In genomic region chr5:140182803-140183367, GRCh38 we compare ENCODE assay signal across 8 cellular contexts. TPM values are rescaled to one million over a fixed set of nuclear protein-coding genes. Genes with fewer than 3 reads are reported as not detected.
DNase-seq lines count a peak whose midpoint lies in the region; ATAC-seq, FAIRE-seq and TF ChIP-seq lines count a peak whose summit lies in the region.

No MANE protein-coding gene starts in this region.

- H3K4me1 ChIP-seq in ACC112 (ENCODE audit: control insufficient read depth, insufficient read depth, low read length, unreplicated experiment) = peaks cover 34% of the 10 kb centered on the region
- H3K4me1 ChIP-seq in endodermal cell (ENCODE audit: control insufficient read depth, insufficient read depth, low read length) = no peaks in the 10 kb centered on the region
- H3K4me1 ChIP-seq in mucosa of rectum (ENCODE audit: control insufficient read depth in 2 of 2, insufficient read depth in 2 of 2, low read length in 2 of 2) = peaks cover 32 to 42% of the 10 kb centered on the region in 2 donors

- H3K27ac Mint-ChIP-seq in endodermal cell = peak overlapping the region; percentile 76
- no peak overlapping the region for H3K27ac Mint-ChIP-seq in stimulated activated memory B cell treated with anti-CD40 and anti-IgM and Interleukin-4, amounts not matched to agents 10 μg/mL and 1 μg/mL and 100 μg/mL, for 72 hours

- H3K36me3 ChIP-seq in ACC112 (ENCODE audit: insufficient read depth, low read length) (no peaks in the 10 kb centered on the region), endodermal cell (ENCODE audit: control insufficient read depth, insufficient read depth, low read length) (no peaks in the 10 kb centered on the region), mucosa of rectum (ENCODE audit: control insufficient read depth in 2 of 2, insufficient read depth in 2 of 2, low read length in 2 of 2) (no peaks in the 10 kb centered on the region)

- H3K4me3 Mint-ChIP-seq in endodermal cell = no peak overlapping the region
- no peak overlapping the region for H3K4me3 Mint-ChIP-seq in stimulated activated memory B cell treated with anti-CD40 and anti-IgM and Interleukin-4, amounts not matched to agents 10 μg/mL and 1 μg/mL and 100 μg/mL, for 72 hours

- peak overlapping the region; percentile 63 for H2AFZ ChIP-seq in ACC112 (ENCODE audit: low read length, unreplicated experiment)

- H3K79me2 ChIP-seq in ACC112 (ENCODE audit: control insufficient read depth, insufficient read depth, low read length, unreplicated experiment) = peaks cover 8% of the 10 kb centered on the region

- H3K27ac ChIP-seq in ACC112 (ENCODE audit: low read depth, low read length) (peak overlapping the region; percentile 56), endodermal cell (ENCODE audit: low read depth, low read length) (no peak overlapping the region), mucosa of rectum (ENCODE audit: low read depth in 2 of 2, low read length in 2 of 2) (peak overlapping the region; percentile 84 to 88)

- peaks cover 5% of the 10 kb centered on the region for H3K27me3 Mint-ChIP-seq in endodermal cell (ENCODE audit: insufficient read depth)
- H3K27me3 Mint-ChIP-seq in stimulated activated memory B cell treated with anti-CD40 and anti-IgM and Interleukin-4, amounts not matched to agents 10 μg/mL and 1 μg/mL and 100 μg/mL, for 72 hours = no peaks in the 10 kb centered on the region

- H3K9me3 ChIP-seq in endodermal cell (ENCODE audit: control insufficient read depth, low read length) (no peaks in the 10 kb centered on the region), mucosa of rectum (ENCODE audit: control insufficient read depth in 2 of 2, low read length in 2 of 2) (no peaks in the 10 kb centered on the region)

- no peak for FAIRE-seq in frontal cortex (lab: Jason Lieb, UNC)

- H3K9ac ChIP-seq in endodermal cell (ENCODE audit: extremely low read depth, low read length, poor library complexity, severe bottlenecking) = no peak overlapping the region
- H3K9ac ChIP-seq in mucosa of rectum (ENCODE audit: low read depth in 1 of 2, low read length in 2 of 2) = peak overlapping the region; percentile 56 to 61

- TF ChIP-seq POLR2A in NB4 (IDR thresholded peaks at IDR 0.05; ENCODE audit: extremely low read depth, insufficient read length) = no peak

- H3K9me3 Mint-ChIP-seq in endodermal cell = no peaks in the 10 kb centered on the region
- H3K9me3 Mint-ChIP-seq in stimulated activated memory B cell treated with anti-CD40 and anti-IgM and Interleukin-4, amounts not matched to agents 10 μg/mL and 1 μg/mL and 100 μg/mL, for 72 hours = no peaks in the 10 kb centered on the region

- ATAC-seq in stimulated activated memory B cell treated with anti-CD40 and anti-IgM and Interleukin-4, amounts not matched to agents 10 μg/mL and 1 μg/mL and 100 μg/mL, for 72 hours = no peak
- no peak for ATAC-seq in HG03175 (IDR thresholded peaks at IDR 0.05; ENCODE audit: unreplicated experiment)

- H3K36me3 Mint-ChIP-seq in endodermal cell (ENCODE audit: low read depth) = no peaks in the 10 kb centered on the region
- no peaks in the 10 kb centered on the region for H3K36me3 Mint-ChIP-seq in stimulated activated memory B cell treated with anti-CD40 and anti-IgM and Interleukin-4, amounts not matched to agents 10 μg/mL and 1 μg/mL and 100 μg/mL, for 72 hours

- WGBS in endodermal cell (ENCODE audit: insufficient coverage in 1 of 2, insufficient read length in 1 of 2), 2 experiments = 55 to 66% methylated on average over 3 to 5 of the region's 5 CpGs

- peaks cover 34% of the 10 kb centered on the region for H3K4me1 Mint-ChIP-seq in endodermal cell
- H3K4me1 Mint-ChIP-seq in stimulated activated memory B cell treated with anti-CD40 and anti-IgM and Interleukin-4, amounts not matched to agents 10 μg/mL and 1 μg/mL and 100 μg/mL, for 72 hours = peaks cover 7% of the 10 kb centered on the region

- H3K27me3 ChIP-seq in ACC112 (ENCODE audit: insufficient read depth, low read length) (no peaks in the 10 kb centered on the region), endodermal cell (ENCODE audit: control insufficient read depth, insufficient read depth, low read length, poor library complexity, severe bottlenecking) (peaks cover 31% of the 10 kb centered on the region), mucosa of rectum (ENCODE audit: control insufficient read depth in 2 of 2, insufficient read depth in 2 of 2, low read length in 2 of 2) (no peaks in the 10 kb centered on the region)

- H3K4me3 ChIP-seq in ACC112 (ENCODE audit: low read depth, low read length) (no peak overlapping the region), NB4 (ENCODE audit: low read depth, low read length) (no peak overlapping the region), endodermal cell (ENCODE audit: low read length) (no peak overlapping the region), mucosa of rectum (ENCODE audit: low read length in 2 of 2) (peak overlapping the region; percentile 7 to 19)

- DNase-seq in NB4 (ENCODE audit: low read depth) (peak; percentile 17), endodermal cell (peak; percentile 77), KG1 (lab: John Stamatoyannopoulos, UW) (no peak), frontal cortex (ENCODE audit: low spot score in 2 of 2) (no peak)

- TF ChIP-seq CTCF in NB4 (IDR thresholded peaks at IDR 0.05; ENCODE audit: low read depth, low read length) (no peak), endodermal cell (conservative IDR thresholded peaks at IDR 0.05) (no peak)

RNA-seq across cellular contexts. Expression of gene CYSTM1, which starts 7.9 kb away (rescaled TPM):
- total RNA-seq in endodermal cell = 10 to 100 TPM; 30.7 to 38.1 TPM
- 19.4 TPM for polyA plus RNA-seq in endodermal cell (2013, experiment 1 of 2)
- 22.2 TPM for polyA plus RNA-seq in endodermal cell (2013, experiment 2 of 2)
- 4.1 TPM for total RNA-seq in frontal cortex

RNA-seq across cellular contexts. Expression of gene IGIP, which starts 57.1 kb away (rescaled TPM):
- total RNA-seq in endodermal cell = 1 to 10 TPM; 2.0 to 2.5 TPM
- 0.57 TPM for polyA plus RNA-seq in endodermal cell (2013, experiment 1 of 2)
- 0.58 TPM for polyA plus RNA-seq in endodermal cell (2013, experiment 2 of 2)
- 7.7 TPM for total RNA-seq in frontal cortex

Comparison
In these comparisons a context has a peak if more than half of its experiments do, and no peak if none do; other contexts are left out.
1. H3K4me3 ChIP-seq: peak in mucosa of rectum (2 of 2); none in ACC112 (single experiment), NB4 (single experiment) and endodermal cell (single experiment).
2. DNase-seq: peak in NB4 (single experiment) and endodermal cell (single experiment); none in KG1 (single experiment) and frontal cortex (0 of 2).